2 cellular contexts compared by ENCODE assay signal in genomic region chr14:73437206-73437605, GRCh38.
TF ChIP-seq lines count a peak whose summit lies in the region.

No MANE protein-coding gene starts in this region.

TF ChIP-seq in GM12891, 5 proteins besides CTCF, POLR2A, EP300 and RAD21:
- TF ChIP-seq PAX5 (IDR thresholded peaks at IDR 0.05; ENCODE audit: insufficient read depth, low read length, severe bottlenecking) (no peak), POU2F2 (IDR thresholded peaks at IDR 0.05; ENCODE audit: low read depth, low read length) (no peak), POLR2AphosphoS5 (IDR thresholded peaks at IDR 0.05; ENCODE audit: low read depth, low read length) (no peak), TAF1 (IDR thresholded peaks at IDR 0.05; ENCODE audit: low read depth, low read length) (no peak), SPI1 (IDR thresholded peaks at IDR 0.05; ENCODE audit: low read depth, low read length) (no peak)

TF ChIP-seq in H1, 55 proteins besides CTCF, POLR2A, EP300 and RAD21:
- no peak for TF ChIP-seq SRF (IDR thresholded peaks at IDR 0.05; ENCODE audit: low read depth, low read length)
